ENCODE assay signal across 9 cellular contexts in the genomic region with DNA sequence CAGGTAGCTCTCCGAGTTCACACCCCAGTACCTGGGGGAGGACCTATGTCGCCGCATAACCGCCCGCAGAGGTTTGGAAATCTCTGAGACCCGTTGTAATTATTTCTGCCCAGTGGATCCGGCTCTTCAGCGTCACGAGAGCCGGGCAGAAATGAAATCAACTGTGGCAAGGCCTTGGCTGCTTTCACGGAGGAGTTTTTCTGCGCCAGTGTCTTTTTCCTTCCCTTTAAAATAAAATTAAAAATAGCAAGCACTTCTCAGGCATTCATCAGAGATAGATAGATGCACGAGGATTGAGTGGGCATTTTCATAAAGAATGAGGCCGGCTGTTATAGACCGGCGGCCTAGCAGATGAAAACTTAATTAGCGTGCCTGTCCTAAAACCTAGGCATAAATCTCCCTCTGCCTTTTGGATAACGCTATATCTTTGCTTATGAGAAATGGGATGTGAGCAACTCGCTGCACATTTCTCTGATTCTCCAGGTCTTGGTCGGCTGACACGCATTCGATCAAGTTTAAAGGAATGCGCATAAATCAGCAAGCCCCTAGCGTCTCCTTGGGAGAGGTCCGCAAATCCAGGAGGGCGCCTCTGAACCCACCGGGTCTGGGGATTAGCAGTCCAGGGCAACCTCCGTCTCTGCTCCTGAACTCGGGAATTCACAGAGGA. TPM values are rescaled to one million over a fixed set of nuclear protein-coding genes. Genes with fewer than 3 reads are reported as not detected.
DNase-seq lines count a peak whose midpoint lies in the region; ATAC-seq and TF ChIP-seq lines count a peak whose summit lies in the region.
"Had no signal": no experiment of that assay in that cellular context is flagged by ENCODE, and none has a peak within 500 bp of the region (broad histone marks: within the 10 kb centered on the region; RNA-seq: fewer than 3 reads in every experiment).

No MANE protein-coding gene starts in this region.

- intact Hi-C loops in mammary epithelial cell (cut with micrococcal nuclease), result loop anchor here (10.0 kb wide), 2 partner anchors 581 to 1731 kb away; no protein-coding TSS in a partner anchor

- H3K9me2 ChIP-seq in neural cell (ENCODE audit: insufficient read depth, low read length), result no peaks in the 10 kb centered on the region

- TF ChIP-seq EP300 in neural cell (conservative IDR thresholded peaks at IDR 0.05; ENCODE audit: poor library complexity, severe bottlenecking), result no peak

- dilution Hi-C loops in mammary epithelial cell (cut with HindIII; ENCODE audit: low sequenced_read_pairs), result no loop called here

- TF ChIP-seq CTCF in mammary epithelial cell (conservative IDR thresholded peaks at IDR 0.05 in 1 of 2, IDR thresholded peaks at IDR 0.05 in 1 of 2; ENCODE audit: extremely low read depth in 1 of 2, insufficient read depth in 1 of 2, low read depth in 1 of 2, low read length in 2 of 2) (no peak), neural cell (IDR thresholded peaks at IDR 0.05; ENCODE audit: poor library complexity, severe bottlenecking) (no peak)

- peak overlapping the region; percentile 44 for H3K4me3 Mint-ChIP-seq in activated naive CD4-positive, alpha-beta T cell treated with anti-CD3 and anti-CD28 coated beads, Interleukin-2, amount 50 U/mL, for 24 hours

- H3K27me3 ChIP-seq in mammary epithelial cell (ENCODE audit: insufficient read depth, low read length) (peaks cover 74% of the 10 kb centered on the region), neural cell (ENCODE audit: insufficient read depth, low read depth, low read length) (peaks cover 100% of the 10 kb centered on the region)

- 51% methylated on average over 28 of the region's 29 CpGs for WGBS in mammary epithelial cell (ENCODE audit: low coverage, missing lambda C conversion rate)

- no peak overlapping the region for H3K27ac Mint-ChIP-seq in activated naive CD4-positive, alpha-beta T cell treated with anti-CD3 and anti-CD28 coated beads, Interleukin-2, amount 50 U/mL, for 24 hours

- H3K9me3 ChIP-seq in mammary epithelial cell (replicated peaks; ENCODE audit: insufficient read depth, low read length) (no peaks in the 10 kb centered on the region), neural cell (ENCODE audit: low read length) (no peaks in the 10 kb centered on the region)

- H3K9me3 Mint-ChIP-seq in activated naive CD4-positive, alpha-beta T cell treated with anti-CD3 and anti-CD28 coated beads, Interleukin-2, amount 50 U/mL, for 24 hours, result no peaks in the 10 kb centered on the region

- CTCF ChIA-PET in mammary epithelial cell (lab: Charles Lee; ENCODE audit: low non-redundant PET), result no interaction called here

- H3K4me2 ChIP-seq in mammary epithelial cell (ENCODE audit: insufficient read depth, low read depth, low read length) (no peak overlapping the region), neural cell (ENCODE audit: low read length) (no peak overlapping the region)

- H3F3A ChIP-seq in neural cell (ENCODE audit: insufficient read depth, low read length, poor library complexity, severe bottlenecking), result no peaks in the 10 kb centered on the region

- H3K27me3 Mint-ChIP-seq in activated naive CD4-positive, alpha-beta T cell treated with anti-CD3 and anti-CD28 coated beads, Interleukin-2, amount 50 U/mL, for 24 hours, result peaks cover 72% of the 10 kb centered on the region

- H3K36me3 ChIP-seq in mammary epithelial cell (ENCODE audit: insufficient read depth, low read length) (no peaks in the 10 kb centered on the region), neural cell (ENCODE audit: insufficient read depth, low read length) (no peaks in the 10 kb centered on the region)

- no peak overlapping the region for H3K9ac ChIP-seq in mammary epithelial cell (ENCODE audit: insufficient read depth, low read length)
- no peak overlapping the region for H3K9ac ChIP-seq in neural cell (ENCODE audit: low read length)

- in situ Hi-C loops in mammary epithelial cell (cut with MboI; ENCODE audit: low sequenced_read_pairs in 2 of 2), result loop anchor here (10.0 to 25.0 kb wide), 2 partner anchors 881 to 894 kb away; no protein-coding TSS in a partner anchor

- TF ChIP-seq RAD21 in neural cell (conservative IDR thresholded peaks at IDR 0.05), result no peak

- H4K20me1 ChIP-seq in mammary epithelial cell (ENCODE audit: insufficient read depth, low read length) (no peaks in the 10 kb centered on the region), neural cell (ENCODE audit: insufficient read depth) (no peaks in the 10 kb centered on the region)

- no peaks in the 10 kb centered on the region for H3K36me3 Mint-ChIP-seq in activated naive CD4-positive, alpha-beta T cell treated with anti-CD3 and anti-CD28 coated beads, Interleukin-2, amount 50 U/mL, for 24 hours

- no peak overlapping the region for H3K27ac ChIP-seq in mammary epithelial cell (ENCODE audit: insufficient read depth, low read depth, low read length)
- no peak overlapping the region for H3K27ac ChIP-seq in neural cell (ENCODE audit: low read length)

- peak overlapping the region; percentile 41 for H2AFZ ChIP-seq in mammary epithelial cell (ENCODE audit: low read depth, low read length)
- no peak overlapping the region for H2AFZ ChIP-seq in neural cell (ENCODE audit: low read depth, low read length)

- ATAC-seq in HG02885 (IDR thresholded peaks at IDR 0.05; ENCODE audit: poor library complexity, unreplicated experiment), result no peak

- H3K4me3 ChIP-seq in mammary epithelial cell (replicated peaks in 1 of 3; ENCODE audit: insufficient read depth in 1 of 3, low read depth in 2 of 3, low read length in 3 of 3), result no peak overlapping the region
- no peak overlapping the region for H3K4me3 ChIP-seq in neural cell (ENCODE audit: low read length)

- H3K4me1 Mint-ChIP-seq in activated naive CD4-positive, alpha-beta T cell treated with anti-CD3 and anti-CD28 coated beads, Interleukin-2, amount 50 U/mL, for 24 hours, result peaks cover 39% of the 10 kb centered on the region

- no TSS peak for BruUV-seq in mammary epithelial cell (replicated peaks; lab: Mats Ljungman, UMichigan)

- no peak for DNase-seq in activated naive CD4-positive, alpha-beta T cell treated with Interleukin-2 at 50 U/mL for 16 hours
- DNase-seq in mammary epithelial cell (no peak), ureter (ENCODE audit: low spot score) (peak; percentile 42), kidney tubule cell (ENCODE audit: low spot score) (no peak), MV-4-11 (lab: John Stamatoyannopoulos, UW) (no peak)

- peaks cover 13% of the 10 kb centered on the region for H3K4me1 ChIP-seq in mammary epithelial cell (ENCODE audit: insufficient read depth, low read length)

- H3K79me2 ChIP-seq in mammary epithelial cell (ENCODE audit: insufficient read depth, low read length), result no peaks in the 10 kb centered on the region
- H3K79me2 ChIP-seq in neural cell (replicated peaks; ENCODE audit: insufficient read depth, low read length), result no peaks in the 10 kb centered on the region

TF ChIP-seq in neural cell, 6 proteins besides CTCF, POLR2A, EP300 and RAD21:
- TF ChIP-seq POLR2AphosphoS5 (IDR thresholded peaks at IDR 0.05), result peak; percentile 15
- TF ChIP-seq TAF1 (IDR thresholded peaks at IDR 0.05; ENCODE audit: low read depth), result no peak
- peak; percentile 37 for TF ChIP-seq EZH2 (IDR thresholded peaks at IDR 0.05; ENCODE audit: borderline replicate concordance, insufficient read depth, low read length, poor library complexity, severe bottlenecking)

RNA-seq across cellular contexts. Expression of gene HOXA13, which starts 6.4 kb away (rescaled TPM):
- not detected for total RNA-seq in mammary epithelial cell
- not detected for polyA plus RNA-seq in mammary epithelial cell
- not detected for polyA minus RNA-seq in mammary epithelial cell
- polyA plus RNA-seq in neural cell, result not detected in 2 replicates
- polyA minus RNA-seq in neural cell, result not detected in 2 replicates
- 15.6 TPM for total RNA-seq in ureter

RNA-seq across cellular contexts. Expression of gene HOXA11, which starts 8.4 kb away (rescaled TPM):
- total RNA-seq in mammary epithelial cell (under 1 TPM; 0.17 to 0.96 TPM), ureter (16.6 TPM)
- polyA plus RNA-seq in mammary epithelial cell (0.12 TPM), neural cell (not detected in 2 replicates)
- polyA minus RNA-seq in mammary epithelial cell (not detected), neural cell (not detected in 2 replicates)
- total RNA-seq: HT1080 had no signal

RNA-seq across cellular contexts. Expression of gene HOXA10, which starts 19.3 kb away (rescaled TPM):
- 1 to 10 TPM; 4.2 to 4.3 TPM for total RNA-seq in mammary epithelial cell
- 0.18 TPM for polyA plus RNA-seq in mammary epithelial cell
- polyA minus RNA-seq in mammary epithelial cell, result not detected
- not detected in 2 replicates for polyA plus RNA-seq in neural cell
- polyA minus RNA-seq in neural cell, result not detected in 2 replicates
- total RNA-seq in ureter, result 15.3 TPM

RNA-seq across cellular contexts. Expression of gene HOXA9, which starts 28.1 kb away (rescaled TPM):
- 10 to 100 TPM in 1 of 2 donors, 1 to 10 TPM in 1; 7.8 to 25.1 TPM for total RNA-seq in mammary epithelial cell
- 0.03 TPM for polyA plus RNA-seq in mammary epithelial cell
- polyA minus RNA-seq in mammary epithelial cell, result not detected
- polyA plus RNA-seq in neural cell, result not detected in 2 replicates
- polyA minus RNA-seq in neural cell, result not detected in 2 replicates
- total RNA-seq in ureter, result 7.4 TPM

RNA-seq across cellular contexts. Expression of gene HOXA7, which starts 37.0 kb away (rescaled TPM):
- total RNA-seq in mammary epithelial cell (1 to 10 TPM; 2.3 to 8.0 TPM), ureter (6.3 TPM)
- polyA plus RNA-seq in mammary epithelial cell (3.9 TPM), neural cell (not detected in 2 replicates)
- polyA minus RNA-seq in mammary epithelial cell (3.7 TPM), neural cell (not detected in 2 replicates)
- total RNA-seq: HT1080 had no signal

Comparison
In these comparisons a context has a peak if more than half of its experiments do, and no peak if none do; other contexts are left out.
1. RNA of gene HOXA13, which starts 6.4 kb away (total RNA-seq): 15.6 TPM in ureter (single experiment); not detected in mammary epithelial cell; every median in the first group is over 10 times any median in the second.